In genomic region chrX:13750204-13750603, GRCh38 we compare ENCODE assay signal across 8 cellular contexts.
DNase-seq lines count a peak whose midpoint lies in the region; ATAC-seq and TF ChIP-seq lines count a peak whose summit lies in the region.

No MANE protein-coding gene starts in this region.

- peak overlapping the region; percentile 72 for H3K4me2 ChIP-seq in BLaER1

- peak; percentile 49 for TF ChIP-seq CTCF in GM13976 (IDR thresholded peaks at IDR 0.05; ENCODE audit: borderline replicate concordance, control extremely low read depth, extremely low read depth, insufficient read depth, missing control alignments)

- H4K20me1 ChIP-seq in BLaER1, result peaks cover 24% of the 10 kb centered on the region

- in situ Hi-C loops in GM13976 (cut with MboI; ENCODE audit: low sequenced_read_pairs, unreplicated experiment), result no loop called here

- peaks cover 65% of the 10 kb centered on the region for H3K36me3 ChIP-seq in BLaER1
- H3K36me3 ChIP-seq in adipocyte (ENCODE audit: control insufficient read depth, insufficient read depth, low read length, severe bottlenecking), result peaks cover 40% of the 10 kb centered on the region

- H3K27me3 ChIP-seq in BLaER1 (peaks cover 11% of the 10 kb centered on the region; the same call in 1 of the 2 replicates), adipocyte (replicated peaks; ENCODE audit: control insufficient read depth, insufficient read depth, low read length) (no peaks in the 10 kb centered on the region)

- H3K27ac ChIP-seq in BLaER1, result no peak overlapping the region

- H3K4me3 ChIP-seq in BLaER1 (no peak overlapping the region), adipocyte (ENCODE audit: low read length) (no peak overlapping the region)

- H3K4me1 ChIP-seq in BLaER1 (peaks cover 65% of the 10 kb centered on the region), adipocyte (ENCODE audit: control insufficient read depth, insufficient read depth, low read length) (no peaks in the 10 kb centered on the region)

- no peak overlapping the region for H3K9ac ChIP-seq in BLaER1
- no peak overlapping the region for H3K9ac ChIP-seq in adipocyte (ENCODE audit: low read length)

- no peak for ATAC-seq in HG02610 (IDR thresholded peaks at IDR 0.05; ENCODE audit: unreplicated experiment)
- no peak for ATAC-seq in HG02938 (IDR thresholded peaks at IDR 0.05; ENCODE audit: unreplicated experiment)

- H3K9me3 ChIP-seq in BLaER1, result no peaks in the 10 kb centered on the region
- H3K9me3 ChIP-seq in adipocyte (ENCODE audit: control insufficient read depth, low read length), result no peaks in the 10 kb centered on the region

- DNase-seq in GM13976 (ENCODE audit: low spot score), result peak; percentile 28
- peak; percentile 57 for DNase-seq in NCI-H146 treated with DMSO at 0.1 percent for 48 hours (lab: John Stamatoyannopoulos, UW; ENCODE audit: unreplicated experiment)
- peak; percentile 56 for DNase-seq in adipocyte (ENCODE audit: low read depth)
- peak; percentile 54 for DNase-seq in left kidney (ENCODE audit: low read depth, low spot score)
- no peak for DNase-seq in midbrain (lab: John Stamatoyannopoulos, UW)
